ENCODE assay signal across 1 cellular context in genomic region chrX:74535633-74536141, GRCh38.
TF ChIP-seq lines count a peak whose summit lies in the region.

No MANE protein-coding gene starts in this region.

TF ChIP-seq in HEK293, 187 proteins besides CTCF, POLR2A, EP300 and RAD21 (continued from another document):
- TF ChIP-seq, protein P1, sequence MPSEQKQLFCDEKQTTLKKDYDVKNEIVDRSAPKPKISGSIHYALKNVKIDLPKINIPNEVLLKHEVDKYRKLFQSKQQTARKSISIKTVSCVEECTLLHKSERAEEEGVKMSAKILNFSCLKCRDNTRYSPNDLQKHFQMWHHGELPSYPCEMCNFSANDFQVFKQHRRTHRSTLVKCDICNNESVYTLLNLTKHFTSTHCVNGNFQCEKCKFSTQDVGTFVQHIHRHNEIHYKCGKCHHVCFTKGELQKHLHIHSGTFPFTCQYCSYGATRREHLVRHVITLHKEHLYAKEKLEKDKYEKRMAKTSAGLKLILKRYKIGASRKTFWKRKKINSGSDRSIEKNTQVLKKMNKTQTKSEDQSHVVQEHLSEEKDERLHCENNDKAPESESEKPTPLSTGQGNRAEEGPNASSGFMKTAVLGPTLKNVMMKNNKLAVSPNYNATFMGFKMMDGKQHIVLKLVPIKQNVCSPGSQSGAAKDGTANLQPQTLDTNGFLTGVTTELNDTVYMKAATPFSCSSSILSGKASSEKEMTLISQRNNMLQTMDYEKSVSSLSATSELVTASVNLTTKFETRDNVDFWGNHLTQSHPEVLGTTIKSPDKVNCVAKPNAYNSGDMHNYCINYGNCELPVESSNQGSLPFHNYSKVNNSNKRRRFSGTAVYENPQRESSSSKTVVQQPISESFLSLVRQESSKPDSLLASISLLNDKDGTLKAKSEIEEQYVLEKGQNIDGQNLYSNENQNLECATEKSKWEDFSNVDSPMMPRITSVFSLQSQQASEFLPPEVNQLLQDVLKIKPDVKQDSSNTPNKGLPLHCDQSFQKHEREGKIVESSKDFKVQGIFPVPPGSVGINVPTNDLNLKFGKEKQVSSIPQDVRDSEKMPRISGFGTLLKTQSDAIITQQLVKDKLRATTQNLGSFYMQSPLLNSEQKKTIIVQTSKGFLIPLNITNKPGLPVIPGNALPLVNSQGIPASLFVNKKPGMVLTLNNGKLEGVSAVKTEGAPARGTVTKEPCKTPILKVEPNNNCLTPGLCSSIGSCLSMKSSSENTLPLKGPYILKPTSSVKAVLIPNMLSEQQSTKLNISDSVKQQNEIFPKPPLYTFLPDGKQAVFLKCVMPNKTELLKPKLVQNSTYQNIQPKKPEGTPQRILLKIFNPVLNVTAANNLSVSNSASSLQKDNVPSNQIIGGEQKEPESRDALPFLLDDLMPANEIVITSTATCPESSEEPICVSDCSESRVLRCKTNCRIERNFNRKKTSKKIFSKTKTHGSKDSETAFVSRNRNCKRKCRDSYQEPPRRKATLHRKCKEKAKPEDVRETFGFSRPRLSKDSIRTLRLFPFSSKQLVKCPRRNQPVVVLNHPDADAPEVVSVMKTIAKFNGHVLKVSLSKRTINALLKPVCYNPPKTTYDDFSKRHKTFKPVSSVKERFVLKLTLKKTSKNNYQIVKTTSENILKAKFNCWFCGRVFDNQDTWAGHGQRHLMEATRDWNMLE (tag by site-specific recombination; conservative IDR thresholded peaks at IDR 0.05; ENCODE audit: low read depth) = peak; percentile 41; the same call in 1 of the 2 replicates
- TF ChIP-seq ZNF654 (tag by site-specific recombination; IDR thresholded peaks at IDR 0.05; ENCODE audit: low read depth) (no peak), SCRT1 (tag by site-specific recombination; IDR thresholded peaks at IDR 0.05; ENCODE audit: borderline replicate concordance) (peak; percentile 16; the same call in 1 of the 2 replicates), YY1 (tag by site-specific recombination; IDR thresholded peaks at IDR 0.05) (no peak), SP3 (tag by site-specific recombination; IDR thresholded peaks at IDR 0.05) (no peak), ZNF561 (tag by site-specific recombination; IDR thresholded peaks at IDR 0.05; ENCODE audit: borderline replicate concordance) (no peak), ZSCAN30 (tag by site-specific recombination; IDR thresholded peaks at IDR 0.05) (0 out of 2 replicates have a peak, but pooled peaks have one; percentile 8), ZFP37 (tag by site-specific recombination; IDR thresholded peaks at IDR 0.05) (no peak), MYNN (tag by site-specific recombination; IDR thresholded peaks at IDR 0.05; ENCODE audit: borderline replicate concordance) (no peak), KLF9 (tag by site-specific recombination; IDR thresholded peaks at IDR 0.05; ENCODE audit: low read depth) (0 out of 2 replicates have a peak, but pooled peaks have one; percentile 38), SP2 (tag by site-specific recombination; IDR thresholded peaks at IDR 0.05) (peak; percentile 76), ZFHX2 (tag by site-specific recombination; conservative IDR thresholded peaks at IDR 0.05) (peak; percentile 81), ZBTB17 (tag by site-specific recombination; IDR thresholded peaks at IDR 0.05) (peak; percentile 76), ZIC2 (tag by site-specific recombination; IDR thresholded peaks at IDR 0.05) (peak; percentile 81)
- TF ChIP-seq, protein P2, sequence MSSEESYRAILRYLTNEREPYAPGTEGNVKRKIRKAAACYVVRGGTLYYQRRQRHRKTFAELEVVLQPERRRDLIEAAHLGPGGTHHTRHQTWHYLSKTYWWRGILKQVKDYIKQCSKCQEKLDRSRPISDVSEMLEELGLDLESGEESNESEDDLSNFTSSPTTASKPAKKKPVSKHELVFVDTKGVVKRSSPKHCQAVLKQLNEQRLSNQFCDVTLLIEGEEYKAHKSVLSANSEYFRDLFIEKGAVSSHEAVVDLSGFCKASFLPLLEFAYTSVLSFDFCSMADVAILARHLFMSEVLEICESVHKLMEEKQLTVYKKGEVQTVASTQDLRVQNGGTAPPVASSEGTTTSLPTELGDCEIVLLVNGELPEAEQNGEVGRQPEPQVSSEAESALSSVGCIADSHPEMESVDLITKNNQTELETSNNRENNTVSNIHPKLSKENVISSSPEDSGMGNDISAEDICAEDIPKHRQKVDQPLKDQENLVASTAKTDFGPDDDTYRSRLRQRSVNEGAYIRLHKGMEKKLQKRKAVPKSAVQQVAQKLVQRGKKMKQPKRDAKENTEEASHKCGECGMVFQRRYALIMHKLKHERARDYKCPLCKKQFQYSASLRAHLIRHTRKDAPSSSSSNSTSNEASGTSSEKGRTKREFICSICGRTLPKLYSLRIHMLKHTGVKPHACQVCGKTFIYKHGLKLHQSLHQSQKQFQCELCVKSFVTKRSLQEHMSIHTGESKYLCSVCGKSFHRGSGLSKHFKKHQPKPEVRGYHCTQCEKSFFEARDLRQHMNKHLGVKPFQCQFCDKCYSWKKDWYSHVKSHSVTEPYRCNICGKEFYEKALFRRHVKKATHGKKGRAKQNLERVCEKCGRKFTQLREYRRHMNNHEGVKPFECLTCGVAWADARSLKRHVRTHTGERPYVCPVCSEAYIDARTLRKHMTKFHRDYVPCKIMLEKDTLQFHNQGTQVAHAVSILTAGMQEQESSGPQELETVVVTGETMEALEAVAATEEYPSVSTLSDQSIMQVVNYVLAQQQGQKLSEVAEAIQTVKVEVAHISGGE (tag by site-specific recombination; conservative IDR thresholded peaks at IDR 0.05; ENCODE audit: low read depth) = peak; percentile 79
- TF ChIP-seq, protein P3, sequence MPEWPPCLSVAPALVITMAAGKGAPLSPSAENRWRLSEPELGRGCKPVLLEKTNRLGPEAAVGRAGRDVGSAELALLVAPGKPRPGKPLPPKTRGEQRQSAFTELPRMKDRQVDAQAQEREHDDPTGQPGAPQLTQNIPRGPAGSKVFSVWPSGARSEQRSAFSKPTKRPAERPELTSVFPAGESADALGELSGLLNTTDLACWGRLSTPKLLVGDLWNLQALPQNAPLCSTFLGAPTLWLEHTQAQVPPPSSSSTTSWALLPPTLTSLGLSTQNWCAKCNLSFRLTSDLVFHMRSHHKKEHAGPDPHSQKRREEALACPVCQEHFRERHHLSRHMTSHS (tag by site-specific recombination; IDR thresholded peaks at IDR 0.05) = 0 out of 2 replicates have a peak, but pooled peaks have one; percentile 39
